ENCODE assay signal across 16 cellular contexts in genomic region chr5:77590347-77590746, GRCh38. TPM values are rescaled to one million over a fixed set of nuclear protein-coding genes. Genes with fewer than 3 reads are reported as not detected.
DNase-seq lines count a peak whose midpoint lies in the region; ATAC-seq, FAIRE-seq and TF ChIP-seq lines count a peak whose summit lies in the region.
"Had no signal": no experiment of that assay in that cellular context is flagged by ENCODE, and none has a peak within 500 bp of the region (broad histone marks: within the 10 kb centered on the region; RNA-seq: fewer than 3 reads in every experiment).

No MANE protein-coding gene starts in this region.

- H4K20me1 ChIP-seq in GM12878 (ENCODE audit: control insufficient read depth, insufficient read depth) = no peaks in the 10 kb centered on the region

- in situ Hi-C loops in GM12878 (cut with MboI) = no loop called here

- DNase-seq in MV-4-11 (lab: John Stamatoyannopoulos, UW) (peak; percentile 68), GM12878 (ENCODE audit: low read depth, low spot score) (peak; percentile 98), immature natural killer cell (no peak)
- DNase-seq in activated CD4-positive, alpha-beta T cell treated with anti-CD3 and anti-CD28 coated beads for 36 hours = no peak
- DNase-seq: activated T-cell treated with anti-CD3 and anti-CD28 coated beads, Interleukin-2, amount 50 U/mL, for 72 hours; body of pancreas; CD4-positive, CD25-positive, alpha-beta regulatory T cell had no signal

- H3K36me3 Mint-ChIP-seq in activated CD4-positive, alpha-beta T cell treated with anti-CD3 and anti-CD28 coated beads for 36 hours (ENCODE audit: low read depth) = no peaks in the 10 kb centered on the region
- H3K36me3 Mint-ChIP-seq in immature natural killer cell = no peaks in the 10 kb centered on the region
- H3K36me3 Mint-ChIP-seq: CD4-positive, CD25-positive, alpha-beta regulatory T cell had no signal

- peak; percentile 93 for FAIRE-seq in GM12878 (lab: Jason Lieb, UNC)
- FAIRE-seq: endothelial cell of umbilical vein had no signal

- H3K79me2 ChIP-seq in GM12878 (ENCODE audit: control insufficient read depth, insufficient read depth, low read length) = no peaks in the 10 kb centered on the region
- H3K79me2 ChIP-seq: parathyroid adenoma had no signal

- H3K9me3 Mint-ChIP-seq in activated CD4-positive, alpha-beta T cell treated with anti-CD3 and anti-CD28 coated beads for 36 hours (ENCODE audit: low read depth) = peaks cover 13% of the 10 kb centered on the region
- peaks cover 0 to 8% (median 4%) of the 10 kb centered on the region in 6 donors for H3K9me3 Mint-ChIP-seq in immature natural killer cell

- H3K4me2 ChIP-seq in GM12878 (ENCODE audit: control insufficient read depth, insufficient read depth) = peak overlapping the region; percentile 39; the same call in 1 of the 2 replicates

- no peak overlapping the region for H3K9ac ChIP-seq in GM12878 (ENCODE audit: control insufficient read depth, insufficient read depth, low read length)
- H3K9ac ChIP-seq: parathyroid adenoma had no signal

- RAD21 ChIA-PET in GM12878 (lab: Charles Lee; ENCODE audit: unreplicated experiment) = interaction anchor here (0.9 to 3.7 kb wide), 11 partner anchors 9 to 97 kb away, joined by 3 to 47 read pairs (median 4); no protein-coding TSS in a partner anchor

- H3K27me3 ChIP-seq in GM12878 (replicated peaks in 1 of 2; ENCODE audit: control insufficient read depth in 2 of 2, insufficient read depth in 2 of 2, low read length in 1 of 2) = no peaks in the 10 kb centered on the region
- H3K27me3 ChIP-seq: body of pancreas had no signal

- POLR2A ChIA-PET in GM12878 (lab: Charles Lee) = interaction anchor here (0.7 to 3.2 kb wide), 5 partner anchors 30 to 348 kb away, joined by 3 to 13 read pairs (median 3); no protein-coding TSS in a partner anchor
- POLR2A ChIA-PET in activated CD4-positive, alpha-beta T cell treated with anti-CD3 and anti-CD28 coated beads for 36 hours (lab: Charles Lee) = no interaction called here

- SMC1A ChIA-PET in GM12878 (lab: Charles Lee; ENCODE audit: uncharacterized antibody, unreplicated experiment) = interaction anchor here (0.6 to 3.1 kb wide), 10 partner anchors 9 to 549 kb away, joined by 3 to 30 read pairs (median 4); partner anchors contain the start of gene WDR41

- 0% methylated on average over 3 of the region's 3 CpGs for WGBS in GM12878 (ENCODE audit: insufficient coverage, insufficient replicate concordance, low lambda C conversion rate, missing lambda C conversion rate)

- no TSS peak for BruUV-seq in GM12878 (replicated peaks; lab: Mats Ljungman, UMichigan)

- no peaks in the 10 kb centered on the region for H3K4me1 ChIP-seq in GM12878 (ENCODE audit: control insufficient read depth, insufficient read depth, low read length)
- H3K4me1 ChIP-seq: body of pancreas, parathyroid adenoma had no signal

- CTCF ChIA-PET in GM12878 (lab: Yijun Ruan, JAX) = interaction anchor here (0.6 to 1.8 kb wide), 9 partner anchors 23 to 678 kb away, joined by 3 to 9 read pairs (median 3); partner anchors contain the start of gene WDR41
- CTCF ChIA-PET in activated CD4-positive, alpha-beta T cell treated with anti-CD3 and anti-CD28 coated beads for 36 hours (lab: Charles Lee) = no interaction called here

- TF ChIP-seq RAD21 in GM12878 (IDR thresholded peaks at IDR 0.05; ENCODE audit: insufficient read depth, low read depth, low read length) = no peak

- H3K27me3 Mint-ChIP-seq in activated CD4-positive, alpha-beta T cell treated with anti-CD3 and anti-CD28 coated beads for 36 hours = peaks cover 31% of the 10 kb centered on the region
- peaks cover 7 to 9% (median 8%) of the 10 kb centered on the region in 3 donors for H3K27me3 Mint-ChIP-seq in immature natural killer cell (ENCODE audit: low read depth in 3 of 3)

- no peak overlapping the region for H3K27ac ChIP-seq in GM12878 (ENCODE audit: control insufficient read depth, insufficient read depth)
- H3K27ac ChIP-seq: body of pancreas, parathyroid adenoma had no signal

- H3K4me1 Mint-ChIP-seq in activated CD4-positive, alpha-beta T cell treated with anti-CD3 and anti-CD28 coated beads for 36 hours = no peaks in the 10 kb centered on the region
- no peaks in the 10 kb centered on the region for H3K4me1 Mint-ChIP-seq in immature natural killer cell
- H3K4me1 Mint-ChIP-seq: CD4-positive, CD25-positive, alpha-beta regulatory T cell had no signal

- intact Hi-C loops in GM12878 (cut with micrococcal nuclease; ENCODE audit: unreplicated experiment) = loop anchor here (1.0 to 2.0 kb wide), 2 partner anchors 26 to 41 kb away; no protein-coding TSS in a partner anchor
- intact Hi-C loops in activated CD4-positive, alpha-beta T cell treated with anti-CD3 and anti-CD28 coated beads for 36 hours (cut with DNase I, micrococcal nuclease) = no loop called here

- H3K36me3 ChIP-seq in GM12878 (ENCODE audit: control insufficient read depth in 2 of 2, insufficient read depth in 2 of 2, low read length in 1 of 2) = no peaks in the 10 kb centered on the region

- no peak for TF ChIP-seq POLR2A in GM12878 (IDR thresholded peaks at IDR 0.05; ENCODE audit: low read depth, low read length)

- ATAC-seq in GM18498 (IDR thresholded peaks at IDR 0.05; ENCODE audit: unreplicated experiment) (peak; percentile 78), GM21529 (IDR thresholded peaks at IDR 0.05; ENCODE audit: unreplicated experiment) (peak; percentile 70), GM12878 (peak; percentile 99), GM19455 (IDR thresholded peaks at IDR 0.05; ENCODE audit: unreplicated experiment) (no peak), HG03521 (IDR thresholded peaks at IDR 0.05; ENCODE audit: unreplicated experiment) (no peak)
- no peak for ATAC-seq in activated CD4-positive, alpha-beta T cell treated with anti-CD3 and anti-CD28 coated beads for 36 hours
- ATAC-seq: activated T-cell treated with anti-CD3 and anti-CD28 coated beads, Interleukin-2, amount 50 U/mL, for 72 hours; body of pancreas had no signal

- peak in 1 of 2 experiments; percentile 77; a peak in 3 of 4 replicates for TF ChIP-seq EP300 in GM12878 (IDR thresholded peaks at IDR 0.05; ENCODE audit: borderline replicate concordance in 1 of 2, control insufficient read depth in 1 of 2, low read depth in 2 of 2, low read length in 2 of 2)

- no peak for TF ChIP-seq CTCF in GM12878 (IDR thresholded peaks at IDR 0.05 in 2 of 3, conservative IDR thresholded peaks at IDR 0.05 in 1 of 3; ENCODE audit: control insufficient read depth in 2 of 3, extremely low read depth in 1 of 3, insufficient read depth in 1 of 3, low read depth in 3 of 3, low read length in 3 of 3)

- H2AFZ ChIP-seq in GM12878 (ENCODE audit: control insufficient read depth, low read depth, low read length) = peak overlapping the region; percentile 55; the same call in 1 of the 2 replicates
- H2AFZ ChIP-seq: parathyroid adenoma had no signal

- H3K9me3 ChIP-seq in GM12878 (replicated peaks; ENCODE audit: control insufficient read depth, insufficient read depth, low read length) = peaks cover 4% of the 10 kb centered on the region; the same call in 2 of the 3 replicates
- H3K9me3 ChIP-seq: body of pancreas had no signal

- no peak overlapping the region for H3K4me3 ChIP-seq in GM12878
- H3K4me3 ChIP-seq: body of pancreas had no signal

- no peak overlapping the region for H3K4me3 Mint-ChIP-seq in activated CD4-positive, alpha-beta T cell treated with anti-CD3 and anti-CD28 coated beads for 36 hours
- H3K4me3 Mint-ChIP-seq in immature natural killer cell = no peak overlapping the region
- H3K4me3 Mint-ChIP-seq: activated T-cell treated with anti-CD3 and anti-CD28 coated beads, Interleukin-2, amount 50 U/mL, for 72 hours; CD4-positive, CD25-positive, alpha-beta regulatory T cell; stimulated activated naive CD8-positive, alpha-beta T cell treated with anti-CD3 and anti-CD28 coated beads, Interleukin-15, Interleukin-2, amounts not matched to agents 100 ng/mL and 50 ng/mL, for 24 hours had no signal

- no peak overlapping the region for H3K27ac Mint-ChIP-seq in activated CD4-positive, alpha-beta T cell treated with anti-CD3 and anti-CD28 coated beads for 36 hours
- no peak overlapping the region for H3K27ac Mint-ChIP-seq in immature natural killer cell
- H3K27ac Mint-ChIP-seq: activated T-cell treated with anti-CD3 and anti-CD28 coated beads, Interleukin-2, amount 50 U/mL, for 72 hours; CD4-positive, CD25-positive, alpha-beta regulatory T cell; stimulated activated naive CD8-positive, alpha-beta T cell treated with anti-CD3 and anti-CD28 coated beads, Interleukin-15, Interleukin-2, amounts not matched to agents 100 ng/mL and 50 ng/mL, for 24 hours had no signal

TF ChIP-seq in GM12878, 131 proteins besides CTCF, POLR2A, EP300 and RAD21 (continues in another document):
- peak; percentile 69 for TF ChIP-seq ATF7 (IDR thresholded peaks at IDR 0.05; ENCODE audit: low read depth)

RNA-seq across cellular contexts. Expression of gene OTP, which starts 48.2 kb away (rescaled TPM):
- total RNA-seq in GM12878 (2013; cell fraction: nucleolus; rRNA removed) = 2.2 and 2.7 TPM in 2 replicates
- total RNA-seq in GM12878 (2014; rRNA removed) = 0.45 and 0.54 TPM in 2 replicates
- total RNA-seq in GM12878 (2014; rRNA removed; fragmentation: Illumina TruSeq; extraction: Trizol) = 0.31 and 0.46 TPM in 2 replicates
- total RNA-seq in GM12878 (2021) = 8.4 and 8.5 TPM in 2 replicates
- 0.66 TPM for polyA plus RNA-seq in GM12878 (2011; ENCODE audit: low read depth)
- polyA plus RNA-seq in GM12878 (2011; rRNA removed) = 0.63 and 0.71 TPM in 2 replicates
- polyA plus RNA-seq in GM12878 (2011; cell fraction: cytosol; rRNA removed) = 0.82 and 1.1 TPM in 2 replicates
- polyA plus RNA-seq in GM12878 (2011; cell fraction: nucleus; rRNA removed) = 1.8 and 2.6 TPM in 2 replicates
- 0.88 and 1.2 TPM in 2 replicates for polyA plus RNA-seq in GM12878 (2012)
- 2.3 and 3.5 TPM in 2 replicates for polyA plus RNA-seq in GM12878 (2014; fragmentation: Illumina TruSeq; extraction: Trizol)
- polyA plus RNA-seq in GM12878 (2014; fragmentation: Nextera tagmentation; extraction: Ambion mirVana) = 1 to 10 TPM; 1.5 to 2.6 TPM
- 2.3 and 3.1 TPM in 2 replicates for polyA plus RNA-seq in GM12878 (2014; rRNA removed)
- polyA plus RNA-seq in GM12878 (2016; fragmentation: Nextera tagmentation; extraction: Ambion mirVana) = 1 to 10 TPM; 3.3 to 8.8 TPM
- polyA minus RNA-seq in GM12878 (2011; rRNA and poly(A)+ RNA removed) = 0.93 and 1.1 TPM in 2 replicates
- 1.6 and 1.9 TPM in 2 replicates for polyA minus RNA-seq in GM12878 (2011; cell fraction: cytosol; rRNA and poly(A)+ RNA removed)
- polyA minus RNA-seq in GM12878 (2011; cell fraction: nucleus; rRNA and poly(A)+ RNA removed) = 0.48 and 1.2 TPM in 2 replicates
- not detected for total RNA-seq in activated CD4-positive, alpha-beta T cell treated with anti-CD3 and anti-CD28 coated beads for 36 hours
- not detected for polyA plus RNA-seq in immature natural killer cell
- total RNA-seq: body of pancreas; CD4-positive, CD25-positive, alpha-beta regulatory T cell; endothelial cell of umbilical vein; mesenteric fat pad; RPMI7951 had no signal
- polyA plus RNA-seq: CD4-positive, CD25-positive, alpha-beta regulatory T cell; endothelial cell of umbilical vein had no signal

Comparison
In these comparisons a context has a peak if more than half of its experiments do, and no peak if none do; other contexts are left out.
1. ATAC-seq: peak in GM18498 (single experiment), GM21529 (single experiment) and GM12878 (single experiment); none in GM19455 (single experiment), activated CD4-positive, alpha-beta T cell treated with anti-CD3 and anti-CD28 coated beads for 36 hours (single experiment) and HG03521 (single experiment).
2. DNase-seq: peak in MV-4-11 (single experiment) and GM12878 (single experiment); none in activated CD4-positive, alpha-beta T cell treated with anti-CD3 and anti-CD28 coated beads for 36 hours (single experiment) and immature natural killer cell (0 of 3).